Comparison of ENCODE assay signal across 19 cellular contexts in the genomic region with DNA sequence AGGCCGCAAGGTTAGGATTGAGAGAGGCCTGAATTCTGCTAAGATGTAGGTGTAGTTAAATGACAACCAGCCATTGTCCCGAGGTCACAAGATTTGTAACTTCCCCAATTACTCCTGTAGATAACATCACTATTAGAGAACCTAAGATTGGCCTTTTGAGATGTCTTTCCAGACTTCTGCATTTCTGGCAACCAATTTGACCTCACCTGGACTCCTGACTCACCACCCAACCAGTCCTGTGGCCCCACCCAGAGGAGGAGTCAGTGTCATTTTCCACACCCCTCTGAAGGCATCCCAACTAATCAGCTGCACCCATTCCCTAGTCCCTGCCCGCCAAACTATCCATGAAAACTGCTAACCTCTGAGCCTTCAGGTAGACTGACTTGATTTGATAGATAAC.
DNase-seq lines count a peak whose midpoint lies in the region; ATAC-seq, FAIRE-seq and TF ChIP-seq lines count a peak whose summit lies in the region.
"Had no signal": no experiment of that assay in that cellular context is flagged by ENCODE, and none has a peak within 500 bp of the region (broad histone marks: within the 10 kb centered on the region; RNA-seq: fewer than 3 reads in every experiment).

No MANE protein-coding gene starts in this region.

- intact Hi-C loops in Calu3 (cut with micrococcal nuclease; ENCODE audit: unreplicated experiment) = no loop called here
- intact Hi-C loops in dendritic cell treated with granulocyte-macrophage colony-stimulating factor and Interleukin-4, amounts not matched to agents 40 ng/mL and 50 ng/mL, for 4 days (cut with micrococcal nuclease) = no loop called here
- intact Hi-C loops in pancreas (cut with DNase I) = no loop called here

- H3K36me3 Mint-ChIP-seq in Calu3 (ENCODE audit: insufficient read depth, unreplicated experiment) = peaks cover 3% of the 10 kb centered on the region
- H3K36me3 Mint-ChIP-seq in dendritic cell treated with granulocyte-macrophage colony-stimulating factor and Interleukin-4, amounts not matched to agents 40 ng/mL and 50 ng/mL, for 4 days (ENCODE audit: low read depth) = peaks cover 61% of the 10 kb centered on the region
- no peaks in the 10 kb centered on the region for H3K36me3 Mint-ChIP-seq in activated T-helper 17 cell treated with anti-CD3 and anti-CD28 coated beads, Interleukin-2, amount 50 U/mL, for 72 hours (ENCODE audit: low read depth)
- H3K36me3 Mint-ChIP-seq: natural killer cell had no signal

- H3K9me3 ChIP-seq in pancreas = no peaks in the 10 kb centered on the region
- H3K9me3 ChIP-seq: ascending aorta, sigmoid colon had no signal

- no peak overlapping the region for H3K4me3 ChIP-seq in pancreas
- H3K4me3 ChIP-seq: ascending aorta, heart right ventricle, sigmoid colon had no signal

- CTCF ChIA-PET in Calu3 (lab: Charles Lee) = interaction anchor here (1.7 kb wide), 1 partner anchor 135 kb away, joined by 4 read pairs; no protein-coding TSS in a partner anchor

- ATAC-seq in pancreas = peak; percentile 31 to 58 (median 47)
- no peak for ATAC-seq in activated T-helper 17 cell treated with anti-CD3 and anti-CD28 coated beads, Interleukin-2, amount 50 U/mL, for 72 hours (replicated peaks)
- ATAC-seq in HG03520 (IDR thresholded peaks at IDR 0.05; ENCODE audit: unreplicated experiment) = no peak
- ATAC-seq: heart right ventricle, natural killer cell had no signal

- H3K4me1 ChIP-seq in pancreas = no peaks in the 10 kb centered on the region

- no peaks in the 10 kb centered on the region for H3K27me3 ChIP-seq in pancreas
- H3K27me3 ChIP-seq: ascending aorta, heart right ventricle, sigmoid colon had no signal

- DNase-seq in Calu3 (peak; percentile 59), MV-4-11 (lab: John Stamatoyannopoulos, UW) (peak; percentile 4), pancreas (peak in 1 of 6 donors; percentile 41), mucosa of gallbladder (ENCODE audit: low spot score) (no peak), HCEC 1CT (no peak)
- DNase-seq: activated CD4-positive, alpha-beta T cell treated with anti-CD3 and anti-CD28 coated beads, Interleukin-2, amount 50 U/mL, for 4 hours; heart right ventricle; natural killer cell; NCI-H2029 treated with DMSO at 0.1 percent for 48 hours; NCI-H524 treated with DMSO at 0.1 percent for 48 hours; sigmoid colon; stimulated activated naive CD4-positive, alpha-beta T cell had no signal

- no peak overlapping the region for H3K27ac Mint-ChIP-seq in Calu3 (ENCODE audit: unreplicated experiment)
- H3K27ac Mint-ChIP-seq in dendritic cell treated with granulocyte-macrophage colony-stimulating factor and Interleukin-4, amounts not matched to agents 40 ng/mL and 50 ng/mL, for 4 days = peak overlapping the region; percentile 5
- no peak overlapping the region for H3K27ac Mint-ChIP-seq in activated T-helper 17 cell treated with anti-CD3 and anti-CD28 coated beads, Interleukin-2, amount 50 U/mL, for 72 hours
- H3K27ac Mint-ChIP-seq: natural killer cell had no signal

- 71% methylated on average over 3 of the region's 3 CpGs for WGBS in pancreas, 2 donors

- peaks cover 10% of the 10 kb centered on the region for H3K27me3 Mint-ChIP-seq in Calu3 (ENCODE audit: unreplicated experiment)
- no peaks in the 10 kb centered on the region for H3K27me3 Mint-ChIP-seq in dendritic cell treated with granulocyte-macrophage colony-stimulating factor and Interleukin-4, amounts not matched to agents 40 ng/mL and 50 ng/mL, for 4 days
- H3K27me3 Mint-ChIP-seq in activated T-helper 17 cell treated with anti-CD3 and anti-CD28 coated beads, Interleukin-2, amount 50 U/mL, for 72 hours = no peaks in the 10 kb centered on the region

- BruUV-seq in Calu3 (replicated peaks; lab: Mats Ljungman, UMichigan) = no TSS peak

- no peak overlapping the region for H3K4me3 Mint-ChIP-seq in Calu3 (ENCODE audit: low read depth, unreplicated experiment)
- no peak overlapping the region for H3K4me3 Mint-ChIP-seq in dendritic cell treated with granulocyte-macrophage colony-stimulating factor and Interleukin-4, amounts not matched to agents 40 ng/mL and 50 ng/mL, for 4 days
- no peak overlapping the region for H3K4me3 Mint-ChIP-seq in activated T-helper 17 cell treated with anti-CD3 and anti-CD28 coated beads, Interleukin-2, amount 50 U/mL, for 72 hours
- H3K4me3 Mint-ChIP-seq: natural killer cell had no signal

- FAIRE-seq in pancreas (lab: Jason Lieb, UNC) = no peak
- FAIRE-seq: H1, islet of Langerhans had no signal

- no peaks in the 10 kb centered on the region for H3K9me3 Mint-ChIP-seq in Calu3 (ENCODE audit: low read depth, unreplicated experiment)
- H3K9me3 Mint-ChIP-seq in dendritic cell treated with granulocyte-macrophage colony-stimulating factor and Interleukin-4, amounts not matched to agents 40 ng/mL and 50 ng/mL, for 4 days = peaks cover 17% of the 10 kb centered on the region
- H3K9me3 Mint-ChIP-seq in activated T-helper 17 cell treated with anti-CD3 and anti-CD28 coated beads, Interleukin-2, amount 50 U/mL, for 72 hours = no peaks in the 10 kb centered on the region
- H3K9me3 Mint-ChIP-seq: natural killer cell had no signal

- H3K27ac ChIP-seq in pancreas = no peak overlapping the region
- H3K27ac ChIP-seq: ascending aorta, heart right ventricle, parathyroid adenoma, sigmoid colon had no signal

- no peaks in the 10 kb centered on the region for H3K36me3 ChIP-seq in pancreas
- H3K36me3 ChIP-seq: ascending aorta, heart right ventricle, sigmoid colon had no signal

- H3K4me1 Mint-ChIP-seq in Calu3 (ENCODE audit: low read depth, unreplicated experiment) = peaks cover 20% of the 10 kb centered on the region
- peaks cover 59% of the 10 kb centered on the region for H3K4me1 Mint-ChIP-seq in dendritic cell treated with granulocyte-macrophage colony-stimulating factor and Interleukin-4, amounts not matched to agents 40 ng/mL and 50 ng/mL, for 4 days (ENCODE audit: low read depth)
- peaks cover 14% of the 10 kb centered on the region for H3K4me1 Mint-ChIP-seq in activated T-helper 17 cell treated with anti-CD3 and anti-CD28 coated beads, Interleukin-2, amount 50 U/mL, for 72 hours

- TF ChIP-seq CTCF in Calu3 (IDR thresholded peaks at IDR 0.05; ENCODE audit: unreplicated experiment) = no peak
- TF ChIP-seq CTCF in pancreas (IDR thresholded peaks at IDR 0.05) = no peak

Comparison
In these comparisons a context has a peak if more than half of its experiments do, and no peak if none do; other contexts are left out.
1. DNase-seq: peak in Calu3 (single experiment) and MV-4-11 (single experiment); none in mucosa of gallbladder (single experiment) and HCEC 1CT (single experiment).
2. ATAC-seq: peak in pancreas (4 of 4); none in activated T-helper 17 cell treated with anti-CD3 and anti-CD28 coated beads, Interleukin-2, amount 50 U/mL, for 72 hours (single experiment) and HG03520 (single experiment).